Comparison of ENCODE assay signal across 2 cellular contexts in the genomic region with DNA sequence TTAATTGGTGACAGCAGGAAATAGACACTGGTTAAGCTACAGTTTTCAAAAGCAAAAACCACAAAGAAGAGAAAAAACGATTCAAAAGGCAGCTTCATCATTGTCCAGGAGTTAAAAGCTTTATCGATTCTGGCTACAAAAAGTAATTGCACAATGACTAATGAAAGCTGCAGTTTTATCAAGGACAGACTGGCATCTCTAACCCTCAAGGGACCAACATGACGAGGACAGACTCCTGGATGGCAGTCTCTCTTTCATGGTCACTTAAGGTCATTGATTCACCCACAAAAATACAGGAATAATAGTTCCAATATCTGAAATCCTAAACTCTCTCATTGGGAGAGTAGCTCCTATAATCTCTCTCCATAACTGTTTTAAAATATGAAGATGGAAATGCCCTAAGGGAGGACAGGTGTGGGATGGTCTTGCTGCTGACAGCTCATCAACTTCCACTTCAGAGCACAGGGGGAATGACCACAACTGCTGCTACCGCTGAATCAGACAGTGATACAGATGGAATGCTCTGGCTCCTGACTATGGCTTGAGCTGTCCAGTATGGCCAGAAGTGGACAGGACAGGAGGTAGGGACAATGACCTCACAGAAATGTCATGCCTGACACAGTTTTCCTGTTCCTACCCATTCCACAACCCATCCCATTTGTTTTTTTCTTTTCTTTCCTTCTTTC.
TF ChIP-seq lines count a peak whose summit lies in the region.

No MANE protein-coding gene starts in this region.

TF ChIP-seq in liver, 16 proteins besides CTCF, POLR2A, EP300 and RAD21:
- no peak for TF ChIP-seq GABPA (IDR thresholded peaks at IDR 0.05 in 1 of 2, conservative IDR thresholded peaks at IDR 0.05 in 1 of 2)
- peak; percentile 32 for TF ChIP-seq YY1 (IDR thresholded peaks at IDR 0.05)
- no peak for TF ChIP-seq EGR1 (IDR thresholded peaks at IDR 0.05; ENCODE audit: low read depth in 2 of 2)
- TF ChIP-seq TAF1 (conservative IDR thresholded peaks at IDR 0.05), result no peak
- TF ChIP-seq HNF4A (conservative IDR thresholded peaks at IDR 0.05), result peak; percentile 28 to 30
- no peak for TF ChIP-seq HNF4G (IDR thresholded peaks at IDR 0.05)
- peak; percentile 7 to 36 for TF ChIP-seq RXRA (IDR thresholded peaks at IDR 0.05)
- TF ChIP-seq, protein P1, sequence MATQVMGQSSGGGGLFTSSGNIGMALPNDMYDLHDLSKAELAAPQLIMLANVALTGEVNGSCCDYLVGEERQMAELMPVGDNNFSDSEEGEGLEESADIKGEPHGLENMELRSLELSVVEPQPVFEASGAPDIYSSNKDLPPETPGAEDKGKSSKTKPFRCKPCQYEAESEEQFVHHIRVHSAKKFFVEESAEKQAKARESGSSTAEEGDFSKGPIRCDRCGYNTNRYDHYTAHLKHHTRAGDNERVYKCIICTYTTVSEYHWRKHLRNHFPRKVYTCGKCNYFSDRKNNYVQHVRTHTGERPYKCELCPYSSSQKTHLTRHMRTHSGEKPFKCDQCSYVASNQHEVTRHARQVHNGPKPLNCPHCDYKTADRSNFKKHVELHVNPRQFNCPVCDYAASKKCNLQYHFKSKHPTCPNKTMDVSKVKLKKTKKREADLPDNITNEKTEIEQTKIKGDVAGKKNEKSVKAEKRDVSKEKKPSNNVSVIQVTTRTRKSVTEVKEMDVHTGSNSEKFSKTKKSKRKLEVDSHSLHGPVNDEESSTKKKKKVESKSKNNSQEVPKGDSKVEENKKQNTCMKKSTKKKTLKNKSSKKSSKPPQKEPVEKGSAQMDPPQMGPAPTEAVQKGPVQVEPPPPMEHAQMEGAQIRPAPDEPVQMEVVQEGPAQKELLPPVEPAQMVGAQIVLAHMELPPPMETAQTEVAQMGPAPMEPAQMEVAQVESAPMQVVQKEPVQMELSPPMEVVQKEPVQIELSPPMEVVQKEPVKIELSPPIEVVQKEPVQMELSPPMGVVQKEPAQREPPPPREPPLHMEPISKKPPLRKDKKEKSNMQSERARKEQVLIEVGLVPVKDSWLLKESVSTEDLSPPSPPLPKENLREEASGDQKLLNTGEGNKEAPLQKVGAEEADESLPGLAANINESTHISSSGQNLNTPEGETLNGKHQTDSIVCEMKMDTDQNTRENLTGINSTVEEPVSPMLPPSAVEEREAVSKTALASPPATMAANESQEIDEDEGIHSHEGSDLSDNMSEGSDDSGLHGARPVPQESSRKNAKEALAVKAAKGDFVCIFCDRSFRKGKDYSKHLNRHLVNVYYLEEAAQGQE (IDR thresholded peaks at IDR 0.05), result no peak
- TF ChIP-seq SP1 (IDR thresholded peaks at IDR 0.05), result peak; percentile 24

TF ChIP-seq in HepG2, 621 proteins besides CTCF, POLR2A, EP300 and RAD21:
- no peak for TF ChIP-seq FOXM1 (CRISPR knock-in tag; IDR thresholded peaks at IDR 0.05)
- TF ChIP-seq, protein P2, sequence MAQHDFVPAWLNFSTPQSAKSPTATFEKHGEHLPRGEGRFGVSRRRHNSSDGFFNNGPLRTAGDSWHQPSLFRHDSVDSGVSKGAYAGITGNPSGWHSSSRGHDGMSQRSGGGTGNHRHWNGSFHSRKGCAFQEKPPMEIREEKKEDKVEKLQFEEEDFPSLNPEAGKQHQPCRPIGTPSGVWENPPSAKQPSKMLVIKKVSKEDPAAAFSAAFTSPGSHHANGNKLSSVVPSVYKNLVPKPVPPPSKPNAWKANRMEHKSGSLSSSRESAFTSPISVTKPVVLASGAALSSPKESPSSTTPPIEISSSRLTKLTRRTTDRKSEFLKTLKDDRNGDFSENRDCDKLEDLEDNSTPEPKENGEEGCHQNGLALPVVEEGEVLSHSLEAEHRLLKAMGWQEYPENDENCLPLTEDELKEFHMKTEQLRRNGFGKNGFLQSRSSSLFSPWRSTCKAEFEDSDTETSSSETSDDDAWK (CRISPR knock-in tag; IDR thresholded peaks at IDR 0.05), result no peak
- no peak for TF ChIP-seq NR2F1 (CRISPR knock-in tag; IDR thresholded peaks at IDR 0.05)
- no peak for TF ChIP-seq RBM22 (optimal IDR thresholded peaks at IDR 0.05; ENCODE audit: low read length)
- TF ChIP-seq CREB1 (IDR thresholded peaks at IDR 0.05), result no peak
- no peak for TF ChIP-seq CREB1 (CRISPR knock-in tag; IDR thresholded peaks at IDR 0.05)
- TF ChIP-seq, protein P3, sequence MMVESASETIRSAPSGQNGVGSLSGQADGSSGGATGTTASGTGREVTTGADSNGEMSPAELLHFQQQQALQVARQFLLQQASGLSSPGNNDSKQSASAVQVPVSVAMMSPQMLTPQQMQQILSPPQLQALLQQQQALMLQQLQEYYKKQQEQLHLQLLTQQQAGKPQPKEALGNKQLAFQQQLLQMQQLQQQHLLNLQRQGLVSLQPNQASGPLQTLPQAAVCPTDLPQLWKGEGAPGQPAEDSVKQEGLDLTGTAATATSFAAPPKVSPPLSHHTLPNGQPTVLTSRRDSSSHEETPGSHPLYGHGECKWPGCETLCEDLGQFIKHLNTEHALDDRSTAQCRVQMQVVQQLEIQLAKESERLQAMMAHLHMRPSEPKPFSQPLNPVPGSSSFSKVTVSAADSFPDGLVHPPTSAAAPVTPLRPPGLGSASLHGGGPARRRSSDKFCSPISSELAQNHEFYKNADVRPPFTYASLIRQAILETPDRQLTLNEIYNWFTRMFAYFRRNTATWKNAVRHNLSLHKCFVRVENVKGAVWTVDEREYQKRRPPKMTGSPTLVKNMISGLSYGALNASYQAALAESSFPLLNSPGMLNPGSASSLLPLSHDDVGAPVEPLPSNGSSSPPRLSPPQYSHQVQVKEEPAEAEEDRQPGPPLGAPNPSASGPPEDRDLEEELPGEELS (CRISPR knock-in tag; IDR thresholded peaks at IDR 0.05), result no peak
- no peak for TF ChIP-seq HNRNPL (IDR thresholded peaks at IDR 0.05; ENCODE audit: low read depth, low read length)
- TF ChIP-seq, protein P4, sequence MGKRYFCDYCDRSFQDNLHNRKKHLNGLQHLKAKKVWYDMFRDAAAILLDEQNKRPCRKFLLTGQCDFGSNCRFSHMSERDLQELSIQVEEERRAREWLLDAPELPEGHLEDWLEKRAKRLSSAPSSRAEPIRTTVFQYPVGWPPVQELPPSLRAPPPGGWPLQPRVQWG (CRISPR knock-in tag; IDR thresholded peaks at IDR 0.05; ENCODE audit: borderline replicate concordance, low read depth), result no peak
- no peak for TF ChIP-seq SATB2 (CRISPR knock-in tag; IDR thresholded peaks at IDR 0.05)
- no peak for TF ChIP-seq ZNF44 (CRISPR knock-in tag; IDR thresholded peaks at IDR 0.05)
- no peak for TF ChIP-seq ZBTB38 (CRISPR knock-in tag; IDR thresholded peaks at IDR 0.05)
TF ChIP-seq in HepG2: peak in this region for 0.
